Comparison of ENCODE assay signal across 15 cellular contexts in genomic region chr2:69985684-69986083, GRCh38. TPM values are rescaled to one million over a fixed set of nuclear protein-coding genes. Genes with fewer than 3 reads are reported as not detected.
A peak's percentile ranks its signal among the peaks of the same experiment; 100 is the strongest.
DNase-seq lines count a peak whose midpoint lies in the region; ATAC-seq and TF ChIP-seq lines count a peak whose summit lies in the region.
"Had no signal": no experiment of that assay in that cellular context is flagged by ENCODE, and none has a peak within 500 bp of the region (broad histone marks: within the 10 kb centered on the region; RNA-seq: fewer than 3 reads in every experiment).

No MANE protein-coding gene starts in this region.

- H3K27ac Mint-ChIP-seq in activated CD8-positive, alpha-beta T cell treated with anti-CD3 and anti-CD28 coated beads, Interleukin-2, amount 10 ng/mL, durations not matched to agents 7 days and 5 days: peak overlapping the region; percentile 8
- no peak overlapping the region for H3K27ac Mint-ChIP-seq in activated CD8-positive, alpha-beta T cell treated with anti-CD3 and anti-CD28 coated beads for 36 hours
- no peak overlapping the region for H3K27ac Mint-ChIP-seq in CD8-positive, alpha-beta T cell
- H3K27ac Mint-ChIP-seq: T-helper 1 cell treated with Interleukin-12 subunit alpha and Interleukin-12 subunit beta and Interleukin-4 antibody, amounts not matched to agents 30 μg/mL and 1 μg/mL, for 36 hours had no signal

- ATAC-seq in activated CD8-positive, alpha-beta T cell treated with anti-CD3 and anti-CD28 coated beads, Interleukin-2, amount 10 ng/mL, durations not matched to agents 7 days and 5 days: no peak
- ATAC-seq in activated CD8-positive, alpha-beta T cell treated with anti-CD3 and anti-CD28 coated beads for 36 hours: no peak
- ATAC-seq in lung (ENCODE audit: insufficient read depth, low FRiP score): peak; percentile 27
- ATAC-seq in CD8-positive, alpha-beta T cell: no peak
- ATAC-seq: gastrocnemius medialis had no signal

- H3K4me3 ChIP-seq in fibroblast of mammary gland (ENCODE audit: control insufficient read depth, low read depth, low read length): no peak overlapping the region
- no peak overlapping the region for H3K4me3 ChIP-seq in lung
- H3K4me3 ChIP-seq in CD8-positive, alpha-beta T cell (ENCODE audit: low read depth, low read length): no peak overlapping the region
- H3K4me3 ChIP-seq: dorsolateral prefrontal cortex, gastrocnemius medialis had no signal

- H3K27me3 Mint-ChIP-seq in activated CD8-positive, alpha-beta T cell treated with anti-CD3 and anti-CD28 coated beads, Interleukin-2, amount 10 ng/mL, durations not matched to agents 7 days and 5 days (ENCODE audit: low read depth): no peaks in the 10 kb centered on the region
- no peaks in the 10 kb centered on the region for H3K27me3 Mint-ChIP-seq in activated CD8-positive, alpha-beta T cell treated with anti-CD3 and anti-CD28 coated beads for 36 hours
- no peaks in the 10 kb centered on the region for H3K27me3 Mint-ChIP-seq in CD8-positive, alpha-beta T cell (ENCODE audit: low read depth)

- no peaks in the 10 kb centered on the region for H3K27me3 ChIP-seq in lung (ENCODE audit: control insufficient read depth, insufficient read depth)
- H3K27me3 ChIP-seq in CD8-positive, alpha-beta T cell (ENCODE audit: insufficient read depth, low read length): no peaks in the 10 kb centered on the region
- H3K27me3 ChIP-seq: dorsolateral prefrontal cortex, gastrocnemius medialis had no signal

- 14 to 72% methylated on average over 10 of the region's 10 CpGs for WGBS in lung, 2 donors

- no peaks in the 10 kb centered on the region for H3K9me3 Mint-ChIP-seq in activated CD8-positive, alpha-beta T cell treated with anti-CD3 and anti-CD28 coated beads, Interleukin-2, amount 10 ng/mL, durations not matched to agents 7 days and 5 days (ENCODE audit: insufficient read depth)
- H3K9me3 Mint-ChIP-seq in activated CD8-positive, alpha-beta T cell treated with anti-CD3 and anti-CD28 coated beads for 36 hours: no peaks in the 10 kb centered on the region
- no peaks in the 10 kb centered on the region for H3K9me3 Mint-ChIP-seq in CD8-positive, alpha-beta T cell
- H3K9me3 Mint-ChIP-seq: T-helper 1 cell treated with Interleukin-12 subunit alpha and Interleukin-12 subunit beta and Interleukin-4 antibody, amounts not matched to agents 30 μg/mL and 1 μg/mL, for 36 hours had no signal

- no peak for DNase-seq in activated CD8-positive, alpha-beta T cell treated with anti-CD3 and anti-CD28 coated beads, Interleukin-2, amount 10 ng/mL, durations not matched to agents 7 days and 5 days
- no peak for DNase-seq in activated CD8-positive, alpha-beta T cell treated with anti-CD3 and anti-CD28 coated beads for 36 hours
- DNase-seq in fibroblast of mammary gland (ENCODE audit: low read depth) (peak; percentile 92), lung (ENCODE audit: low spot score) (peak; percentile 57), DMS 273 (lab: John Stamatoyannopoulos, UW; ENCODE audit: unreplicated experiment) (no peak), NCI-H446 (lab: John Stamatoyannopoulos, UW) (no peak), NCI-H2081 (lab: John Stamatoyannopoulos, UW) (no peak)
- DNase-seq in CD8-positive, alpha-beta T cell: no peak
- DNase-seq: activated CD4-positive, alpha-beta T cell treated with anti-CD3 and anti-CD28 coated beads for 1 hour; activated T-cell treated with anti-CD3 and anti-CD28 coated beads, Interleukin-2, amount 50 U/mL, for 1 hour; kidney; NCI-H226 had no signal

- H3K36me3 ChIP-seq in lung (ENCODE audit: control insufficient read depth in 2 of 2, insufficient read depth in 2 of 2, low read length in 2 of 2): no peaks in the 10 kb centered on the region
- H3K36me3 ChIP-seq in CD8-positive, alpha-beta T cell (ENCODE audit: insufficient read depth, low read length): no peaks in the 10 kb centered on the region
- H3K36me3 ChIP-seq: gastrocnemius medialis had no signal

- no peaks in the 10 kb centered on the region for H3K36me3 Mint-ChIP-seq in activated CD8-positive, alpha-beta T cell treated with anti-CD3 and anti-CD28 coated beads, Interleukin-2, amount 10 ng/mL, durations not matched to agents 7 days and 5 days (ENCODE audit: low read depth)
- H3K36me3 Mint-ChIP-seq in activated CD8-positive, alpha-beta T cell treated with anti-CD3 and anti-CD28 coated beads for 36 hours (ENCODE audit: low read depth): no peaks in the 10 kb centered on the region
- H3K36me3 Mint-ChIP-seq in CD8-positive, alpha-beta T cell: no peaks in the 10 kb centered on the region

- peaks cover 0 to 6% of the 10 kb centered on the region in 2 donors for H3K4me1 ChIP-seq in lung (ENCODE audit: control insufficient read depth in 2 of 2, insufficient read depth in 2 of 2, low read length in 2 of 2)
- no peaks in the 10 kb centered on the region for H3K4me1 ChIP-seq in CD8-positive, alpha-beta T cell (ENCODE audit: insufficient read depth, low read length)

- peaks cover 0 to 2% of the 10 kb centered on the region in 2 donors for H3K9me3 ChIP-seq in lung (ENCODE audit: control insufficient read depth in 2 of 2, insufficient read depth in 1 of 2, low read length in 1 of 2)
- H3K9me3 ChIP-seq in CD8-positive, alpha-beta T cell (ENCODE audit: low read length): no peaks in the 10 kb centered on the region
- H3K9me3 ChIP-seq: gastrocnemius medialis had no signal

- CTCF ChIA-PET in activated CD8-positive, alpha-beta T cell treated with anti-CD3 and anti-CD28 coated beads, Interleukin-2, amount 10 ng/mL, durations not matched to agents 7 days and 5 days (lab: Charles Lee): no interaction called here
- CTCF ChIA-PET in activated CD8-positive, alpha-beta T cell treated with anti-CD3 and anti-CD28 coated beads for 36 hours (lab: Charles Lee): no interaction called here
- CTCF ChIA-PET in CD8-positive, alpha-beta T cell (lab: Charles Lee): no interaction called here

- H3K27ac ChIP-seq in lung (ENCODE audit: low read depth in 1 of 2, low read length in 1 of 2): no peak overlapping the region
- H3K27ac ChIP-seq in CD8-positive, alpha-beta T cell (ENCODE audit: low read depth, low read length): no peak overlapping the region
- H3K27ac ChIP-seq: dorsolateral prefrontal cortex, gastrocnemius medialis had no signal

- no peak for TF ChIP-seq CTCF in activated CD8-positive, alpha-beta T cell treated with anti-CD3 and anti-CD28 coated beads for 36 hours (IDR thresholded peaks at IDR 0.05)
- TF ChIP-seq CTCF in fibroblast of mammary gland (conservative IDR thresholded peaks at IDR 0.05; ENCODE audit: control insufficient read depth, insufficient read depth, low read depth, low read length): no peak
- TF ChIP-seq CTCF in lung (IDR thresholded peaks at IDR 0.05; ENCODE audit: control extremely low read depth, extremely low read depth): no peak
- TF ChIP-seq CTCF in CD8-positive, alpha-beta T cell (IDR thresholded peaks at IDR 0.05): no peak

- POLR2A ChIA-PET in activated CD8-positive, alpha-beta T cell treated with anti-CD3 and anti-CD28 coated beads, Interleukin-2, amount 10 ng/mL, durations not matched to agents 7 days and 5 days (lab: Charles Lee): no interaction called here
- POLR2A ChIA-PET in activated CD8-positive, alpha-beta T cell treated with anti-CD3 and anti-CD28 coated beads for 36 hours (lab: Charles Lee): no interaction called here
- POLR2A ChIA-PET in CD8-positive, alpha-beta T cell (lab: Charles Lee): interaction anchor here (0.9 kb wide), 1 partner anchor 31 kb away, joined by 3 read pairs; no protein-coding TSS in a partner anchor

- no peaks in the 10 kb centered on the region for H3K4me1 Mint-ChIP-seq in activated CD8-positive, alpha-beta T cell treated with anti-CD3 and anti-CD28 coated beads, Interleukin-2, amount 10 ng/mL, durations not matched to agents 7 days and 5 days (ENCODE audit: low read depth)
- peaks cover 4% of the 10 kb centered on the region for H3K4me1 Mint-ChIP-seq in activated CD8-positive, alpha-beta T cell treated with anti-CD3 and anti-CD28 coated beads for 36 hours (ENCODE audit: low read depth)
- H3K4me1 Mint-ChIP-seq in CD8-positive, alpha-beta T cell (ENCODE audit: low read depth): no peaks in the 10 kb centered on the region

- intact Hi-C loops in activated CD8-positive, alpha-beta T cell treated with anti-CD3 and anti-CD28 coated beads for 36 hours (cut with micrococcal nuclease): no loop called here
- intact Hi-C loops in CD8-positive, alpha-beta T cell (cut with DNase I, micrococcal nuclease): no loop called here

- H3K4me3 Mint-ChIP-seq in activated CD8-positive, alpha-beta T cell treated with anti-CD3 and anti-CD28 coated beads, Interleukin-2, amount 10 ng/mL, durations not matched to agents 7 days and 5 days: no peak overlapping the region
- no peak overlapping the region for H3K4me3 Mint-ChIP-seq in activated CD8-positive, alpha-beta T cell treated with anti-CD3 and anti-CD28 coated beads for 36 hours
- no peak overlapping the region for H3K4me3 Mint-ChIP-seq in CD8-positive, alpha-beta T cell
- H3K4me3 Mint-ChIP-seq: T-helper 1 cell treated with Interleukin-12 subunit alpha and Interleukin-12 subunit beta and Interleukin-4 antibody, amounts not matched to agents 30 μg/mL and 1 μg/mL, for 36 hours had no signal

RNA-seq across cellular contexts. Expression of gene ASPRV1, which starts 24.3 kb away (rescaled TPM):
- under 1 TPM; 0.74 to 0.78 TPM for total RNA-seq in activated CD8-positive, alpha-beta T cell treated with anti-CD3 and anti-CD28 coated beads, Interleukin-2, amount 10 ng/mL, durations not matched to agents 7 days and 5 days
- under 1 TPM; 0.65 to 0.76 TPM for total RNA-seq in activated CD8-positive, alpha-beta T cell treated with anti-CD3 and anti-CD28 coated beads for 36 hours
- 1 to 10 TPM; 1.4 to 2.9 TPM for total RNA-seq in lung
- 1 to 10 TPM in 1 of 2 donors, under 1 TPM in 1; 0.94 to 1.1 TPM for polyA plus RNA-seq in lung
- total RNA-seq in CD8-positive, alpha-beta T cell: under 1 TPM; 0.73 to 0.86 TPM

Comparison
In these comparisons a context has a peak if more than half of its experiments do, and no peak if none do; other contexts are left out.
1. DNase-seq: peak in fibroblast of mammary gland (single experiment) and lung (single experiment); none in activated CD8-positive, alpha-beta T cell treated with anti-CD3 and anti-CD28 coated beads, Interleukin-2, amount 10 ng/mL, durations not matched to agents 7 days and 5 days (single experiment), activated CD8-positive, alpha-beta T cell treated with anti-CD3 and anti-CD28 coated beads for 36 hours (single experiment), DMS 273 (single experiment), NCI-H446 (0 of 2), CD8-positive, alpha-beta T cell (0 of 7) and NCI-H2081 (0 of 2).